ENCODE assay signal across 25 cellular contexts in the genomic region with DNA sequence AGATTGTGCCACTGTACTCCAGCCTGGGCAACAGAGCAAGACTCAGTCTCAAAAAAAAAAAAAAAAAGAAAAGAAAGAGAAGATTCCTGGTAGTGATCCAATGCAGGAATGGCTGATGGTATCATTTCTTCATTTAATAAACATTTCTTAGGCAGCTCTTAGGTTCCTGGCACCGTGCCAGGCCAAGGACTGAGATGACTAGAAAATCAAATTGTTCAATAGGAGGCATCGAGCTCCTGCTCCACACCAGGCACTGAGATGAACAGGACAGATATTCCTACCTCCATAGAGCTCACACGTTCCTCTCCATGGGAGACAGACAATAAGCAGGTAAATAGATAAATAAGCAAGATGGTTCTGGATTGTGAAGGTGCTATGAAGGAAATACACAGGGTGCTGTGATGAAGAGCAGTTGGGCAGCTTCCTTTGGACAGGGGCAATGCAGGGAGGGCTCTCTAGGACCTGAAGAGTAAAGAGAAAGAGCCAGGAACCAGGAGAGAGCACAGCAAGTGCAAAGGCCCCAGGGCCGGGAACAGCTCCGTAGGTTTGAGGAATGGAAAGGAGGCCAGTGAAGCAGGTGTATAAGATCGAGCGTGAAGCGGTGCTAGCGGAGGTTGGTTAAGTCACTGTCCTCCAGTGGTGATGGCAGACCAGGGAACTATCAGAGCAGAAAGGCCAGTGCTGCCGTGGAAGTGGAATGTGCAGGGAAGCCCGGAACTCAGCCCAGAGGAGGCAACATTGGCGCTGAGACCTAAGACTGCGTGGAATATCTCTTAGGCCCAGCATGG. TPM values are rescaled to one million over a fixed set of nuclear protein-coding genes. Genes with fewer than 3 reads are reported as not detected.
"Had no signal": no experiment of that assay in that cellular context is flagged by ENCODE, and none has a peak within 500 bp of the region (broad histone marks: within the 10 kb centered on the region; RNA-seq: fewer than 3 reads in every experiment).

No MANE protein-coding gene starts in this region.

- DNase-seq: activated CD4-positive, alpha-beta T cell treated with anti-CD3 and anti-CD28 coated beads for 48 hours; activated CD4-positive, alpha-beta T cell treated with anti-CD3 and anti-CD28 coated beads, Interleukin-2, amount 50 U/mL, for 48 hours; activated CD4-positive, CD25-positive, alpha-beta regulatory T cell treated with anti-CD3 and anti-CD28 coated beads, Interleukin-2, amount 50 U/mL, for 72 hours; activated CD8-positive, alpha-beta memory T cell treated with anti-CD3 and anti-CD28 coated beads, Interleukin-2, amount 10 ng/mL, durations not matched to agents 7 days and 5 days; activated effector memory CD4-positive, alpha-beta T cell treated with Interleukin-2 at 50 U/mL for 16 hours; activated naive CD4-positive, alpha-beta T cell; activated T-cell treated with anti-CD3 and anti-CD28 coated beads, Interleukin-2, amount 50 U/mL, for 24 hours; amygdala; Kasumi-1; NCI-H1092; NCI-H1930; NCI-H2107; NCI-H446 treated with DMSO at 0.1 percent for 48 hours; NCI-H526; Peyer's patch; Right ventricle myocardium superior; T-helper 17 cell; T-helper 9 cell had no signal

- H3K27ac Mint-ChIP-seq: activated CD8-positive, alpha-beta memory T cell treated with anti-CD3 and anti-CD28 coated beads, Interleukin-2, amount 10 ng/mL, durations not matched to agents 7 days and 5 days; activated naive CD4-positive, alpha-beta T cell treated with anti-CD3 and anti-CD28 coated beads, Interleukin-2, amount 50 U/mL, for 24 hours; activated T-cell treated with anti-CD3 and anti-CD28 coated beads, Interleukin-2, amount 50 U/mL, for 24 hours; activated T-helper 1 cell treated with anti-CD3 and anti-CD28 coated beads, Interleukin-12 subunit alpha, Interleukin-12 subunit beta, Interleukin-2, Interleukin-4 antibody, amounts not matched to agents 30 ng/mL and 10 ng/mL and 1 ng/mL, durations not matched to agents 14 hours and 24 hours and 36 hours; T-helper 17 cell; WTC11 had no signal

- H3K9me3 Mint-ChIP-seq: activated naive CD4-positive, alpha-beta T cell treated with anti-CD3 and anti-CD28 coated beads, Interleukin-2, amount 50 U/mL, for 24 hours; activated T-cell treated with anti-CD3 and anti-CD28 coated beads, Interleukin-2, amount 50 U/mL, for 24 hours; activated T-helper 1 cell treated with anti-CD3 and anti-CD28 coated beads, Interleukin-12 subunit alpha, Interleukin-12 subunit beta, Interleukin-2, Interleukin-4 antibody, amounts not matched to agents 30 ng/mL and 10 ng/mL and 1 ng/mL, durations not matched to agents 14 hours and 24 hours and 36 hours; brain; central memory CD8-positive, alpha-beta T cell had no signal

- H3K4me1 Mint-ChIP-seq: activated CD8-positive, alpha-beta memory T cell treated with anti-CD3 and anti-CD28 coated beads, Interleukin-2, amount 10 ng/mL, durations not matched to agents 7 days and 5 days; activated naive CD4-positive, alpha-beta T cell treated with anti-CD3 and anti-CD28 coated beads, Interleukin-2, amount 50 U/mL, for 24 hours; central memory CD8-positive, alpha-beta T cell; T-helper 17 cell had no signal

- H3K36me3 Mint-ChIP-seq: activated CD8-positive, alpha-beta memory T cell treated with anti-CD3 and anti-CD28 coated beads, Interleukin-2, amount 10 ng/mL, durations not matched to agents 7 days and 5 days; activated naive CD4-positive, alpha-beta T cell treated with anti-CD3 and anti-CD28 coated beads, Interleukin-2, amount 50 U/mL, for 24 hours; brain; WTC11 had no signal

- H3K27ac ChIP-seq: Peyer's patch, RWPE1, SJSA1 had no signal

- H3K27me3 ChIP-seq: Peyer's patch had no signal

- H3K36me3 ChIP-seq: Peyer's patch, SJSA1 had no signal

- H3K4me1 ChIP-seq: Peyer's patch, SJSA1 had no signal

- H3K9me3 ChIP-seq: Peyer's patch, SJSA1 had no signal

- H3K4me3 ChIP-seq: Peyer's patch, SJSA1 had no signal

- H3K4me3 Mint-ChIP-seq: activated CD8-positive, alpha-beta memory T cell treated with anti-CD3 and anti-CD28 coated beads, Interleukin-2, amount 10 ng/mL, durations not matched to agents 7 days and 5 days; activated naive CD4-positive, alpha-beta T cell treated with anti-CD3 and anti-CD28 coated beads, Interleukin-2, amount 50 U/mL, for 24 hours; activated T-cell treated with anti-CD3 and anti-CD28 coated beads, Interleukin-2, amount 50 U/mL, for 24 hours; activated T-helper 1 cell treated with anti-CD3 and anti-CD28 coated beads, Interleukin-12 subunit alpha, Interleukin-12 subunit beta, Interleukin-2, Interleukin-4 antibody, amounts not matched to agents 30 ng/mL and 10 ng/mL and 1 ng/mL, durations not matched to agents 14 hours and 24 hours and 36 hours; brain; central memory CD8-positive, alpha-beta T cell; T-helper 17 cell; WTC11 had no signal

RNA-seq across cellular contexts. Expression of gene CRHR1, which starts 26.5 kb away (rescaled TPM):
- total RNA-seq: activated CD8-positive, alpha-beta memory T cell treated with anti-CD3 and anti-CD28 coated beads, Interleukin-2, amount 10 ng/mL, durations not matched to agents 7 days and 5 days; activated T-helper 1 cell treated with anti-CD3 and anti-CD28 coated beads, Interleukin-12 subunit alpha, Interleukin-12 subunit beta, Interleukin-2, Interleukin-4 antibody, amounts not matched to agents 30 ng/mL and 10 ng/mL and 1 ng/mL, durations not matched to agents 14 hours and 24 hours and 36 hours; Right ventricle myocardium superior; SJSA1; T-helper 17 cell had no signal
